8 cellular contexts compared by ENCODE assay signal in the genomic region with DNA sequence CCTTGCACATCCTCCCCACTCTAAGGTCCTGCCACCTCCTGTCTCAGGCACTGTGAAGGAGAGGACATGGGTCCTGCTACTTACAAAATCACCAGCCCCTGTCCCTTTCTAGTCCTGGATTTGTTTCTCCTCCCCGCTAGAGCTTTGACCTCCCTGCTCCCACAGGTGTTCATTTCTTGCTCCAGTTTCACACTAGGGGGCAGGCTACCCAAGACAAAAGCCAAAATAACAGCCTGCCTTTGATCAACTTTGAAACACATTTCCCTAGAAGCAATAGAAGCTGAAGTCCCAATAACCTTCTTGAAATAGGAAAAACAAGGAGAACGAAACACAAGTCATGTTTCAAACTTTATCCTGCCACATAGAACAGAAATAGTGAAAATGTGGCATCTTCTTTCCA.
DNase-seq lines count a peak whose midpoint lies in the region; ATAC-seq, FAIRE-seq and TF ChIP-seq lines count a peak whose summit lies in the region.

No MANE protein-coding gene starts in this region.

- peak; percentile 52 for TF ChIP-seq CTCF in CD4-positive, alpha-beta T cell (IDR thresholded peaks at IDR 0.05)
- TF ChIP-seq CTCF in GM12878 (IDR thresholded peaks at IDR 0.05 in 2 of 3, conservative IDR thresholded peaks at IDR 0.05 in 1 of 3; ENCODE audit: control insufficient read depth in 2 of 3, extremely low read depth in 1 of 3, insufficient read depth in 1 of 3, low read depth in 3 of 3, low read length in 3 of 3): peak; percentile 55 to 65 (median 57); a peak in 5 of 6 replicates

- in situ Hi-C loops in GM12878 (cut with MboI): no loop called here

- H3K27me3 ChIP-seq in CD4-positive, alpha-beta T cell (ENCODE audit: control insufficient read depth, insufficient read depth, low read length): no peaks in the 10 kb centered on the region
- no peaks in the 10 kb centered on the region for H3K27me3 ChIP-seq in GM12878 (replicated peaks in 1 of 2; ENCODE audit: control insufficient read depth in 2 of 2, insufficient read depth in 2 of 2, low read length in 1 of 2)

- POLR2A ChIA-PET in CD4-positive, alpha-beta T cell (lab: Charles Lee): no interaction called here
- POLR2A ChIA-PET in GM12878 (lab: Charles Lee): interaction anchor here (0.5 kb wide), 1 partner anchor 11 kb away, joined by 4 read pairs; no protein-coding TSS in a partner anchor

- H3K79me2 ChIP-seq in GM12878 (ENCODE audit: control insufficient read depth, insufficient read depth, low read length): no peaks in the 10 kb centered on the region

- DNase-seq in CD4-positive, alpha-beta T cell: peak in 5 of 10 experiments; percentile 2 to 13 (median 6)
- DNase-seq in GM19239 (ENCODE audit: insufficient read length, low spot score) (peak; percentile 4), NCI-H774 (lab: John Stamatoyannopoulos, UW) (peak; percentile 20), GM12878 (ENCODE audit: low read depth, low spot score) (no peak), left lobe of liver (ENCODE audit: low spot score) (peak; percentile 50), NCI-H187 (lab: John Stamatoyannopoulos, UW) (no peak), NCI-H345 treated with DMSO at 0.1 percent for 48 hours (lab: John Stamatoyannopoulos, UW; ENCODE audit: unreplicated experiment) (no peak)

- no peaks in the 10 kb centered on the region for H3K9me3 Mint-ChIP-seq in CD4-positive, alpha-beta T cell

- H3K4me3 Mint-ChIP-seq in CD4-positive, alpha-beta T cell: no peak overlapping the region

- SMC1A ChIA-PET in GM12878 (lab: Charles Lee; ENCODE audit: uncharacterized antibody, unreplicated experiment): interaction anchor here (0.6 to 5.1 kb wide), 11 partner anchors 10 to 555 kb away, joined by 3 to 63 read pairs (median 4); no protein-coding TSS in a partner anchor

- H3K27ac ChIP-seq in CD4-positive, alpha-beta T cell (ENCODE audit: low read depth, low read length): no peak overlapping the region
- H3K27ac ChIP-seq in GM12878 (ENCODE audit: control insufficient read depth, insufficient read depth): no peak overlapping the region

- intact Hi-C loops in CD4-positive, alpha-beta T cell (cut with DNase I, micrococcal nuclease): loop anchor here (2.0 to 10.0 kb wide), 4 partner anchors 100 to 287 kb away; no protein-coding TSS in a partner anchor
- intact Hi-C loops in GM12878 (cut with micrococcal nuclease; ENCODE audit: unreplicated experiment): loop anchor here (1.0 to 2.0 kb wide), 2 partner anchors 100 to 125 kb away; no protein-coding TSS in a partner anchor

- peak; percentile 74 for TF ChIP-seq RAD21 in GM12878 (IDR thresholded peaks at IDR 0.05; ENCODE audit: insufficient read depth, low read depth, low read length)

- TF ChIP-seq POLR2A in GM12878 (IDR thresholded peaks at IDR 0.05; ENCODE audit: low read depth, low read length): no peak

- ATAC-seq in CD4-positive, alpha-beta T cell (ENCODE audit: poor library complexity): no peak
- peak; percentile 91 for ATAC-seq in GM12878
- peak; percentile 93 for ATAC-seq in left lobe of liver
- ATAC-seq in GM21528 (IDR thresholded peaks at IDR 0.05; ENCODE audit: low FRiP score, unreplicated experiment): no peak

- no peaks in the 10 kb centered on the region for H3K4me1 Mint-ChIP-seq in CD4-positive, alpha-beta T cell (ENCODE audit: low read depth)

- no peak overlapping the region for H2AFZ ChIP-seq in GM12878 (ENCODE audit: control insufficient read depth, low read depth, low read length)

- no peaks in the 10 kb centered on the region for H3K4me1 ChIP-seq in GM12878 (ENCODE audit: control insufficient read depth, insufficient read depth, low read length)

- H3K36me3 ChIP-seq in GM12878 (ENCODE audit: control insufficient read depth in 2 of 2, insufficient read depth in 2 of 2, low read length in 1 of 2): no peaks in the 10 kb centered on the region

- H3K4me2 ChIP-seq in GM12878 (ENCODE audit: control insufficient read depth, insufficient read depth): no peak overlapping the region

- H3K27me3 Mint-ChIP-seq in CD4-positive, alpha-beta T cell: no peaks in the 10 kb centered on the region

- TF ChIP-seq EP300 in GM12878 (IDR thresholded peaks at IDR 0.05; ENCODE audit: borderline replicate concordance in 1 of 2, control insufficient read depth in 1 of 2, low read depth in 2 of 2, low read length in 2 of 2): no peak

- H3K9me3 ChIP-seq in CD4-positive, alpha-beta T cell (ENCODE audit: control insufficient read depth, low read length): no peaks in the 10 kb centered on the region
- H3K9me3 ChIP-seq in GM12878 (replicated peaks; ENCODE audit: control insufficient read depth, insufficient read depth, low read length): no peaks in the 10 kb centered on the region

- H3K4me3 ChIP-seq in GM12878: no peak overlapping the region

- no TSS peak for BruUV-seq in GM12878 (replicated peaks; lab: Mats Ljungman, UMichigan)

- no peak overlapping the region for H3K27ac Mint-ChIP-seq in CD4-positive, alpha-beta T cell

- H4K20me1 ChIP-seq in GM12878 (ENCODE audit: control insufficient read depth, insufficient read depth): no peaks in the 10 kb centered on the region

- RAD21 ChIA-PET in GM12878 (lab: Charles Lee; ENCODE audit: unreplicated experiment): interaction anchor here (1.0 to 4.9 kb wide), 4 partner anchors 80 to 125 kb away, joined by 3 to 50 read pairs (median 12); no protein-coding TSS in a partner anchor

- H3K9ac ChIP-seq in GM12878 (ENCODE audit: control insufficient read depth, insufficient read depth, low read length): no peak overlapping the region

- no peaks in the 10 kb centered on the region for H3K36me3 Mint-ChIP-seq in CD4-positive, alpha-beta T cell (ENCODE audit: low read depth)

- CTCF ChIA-PET in CD4-positive, alpha-beta T cell (lab: Charles Lee): interaction anchor here (2.1 kb wide), 1 partner anchor 101 kb away, joined by 6 read pairs; no protein-coding TSS in a partner anchor
- CTCF ChIA-PET in GM12878 (lab: Yijun Ruan, JAX): interaction anchor here (0.6 to 5.4 kb wide), 22 partner anchors 9 to 552 kb away, joined by 3 to 86 read pairs (median 4); no protein-coding TSS in a partner anchor

- WGBS in GM12878 (ENCODE audit: insufficient coverage, insufficient replicate concordance, low lambda C conversion rate, missing lambda C conversion rate): 2% methylated on average over 2 of the region's 2 CpGs

- FAIRE-seq in GM19239 (lab: Jason Lieb, UNC) (peak; percentile 33), GM12878 (lab: Jason Lieb, UNC) (peak; percentile 93)

TF ChIP-seq in GM12878, 131 proteins besides CTCF, POLR2A, EP300 and RAD21:
- TF ChIP-seq TCF7 (IDR thresholded peaks at IDR 0.05; ENCODE audit: borderline replicate concordance) (peak; percentile 50; the same call in 1 of the 2 replicates), SMC3 (IDR thresholded peaks at IDR 0.05; ENCODE audit: borderline replicate concordance, low read length) (peak; percentile 69; the same call in 1 of the 2 replicates), NR2F1 (conservative IDR thresholded peaks at IDR 0.05) (0 out of 2 replicates have a peak, but pooled peaks have one; percentile 24), MEF2A (IDR thresholded peaks at IDR 0.05; ENCODE audit: insufficient read depth, low read depth, low read length) (no peak)
TF ChIP-seq in GM12878: peak in this region for 3.

Comparison
In these comparisons a context has a peak if more than half of its experiments do, and no peak if none do; other contexts are left out.
1. ATAC-seq: peak in GM12878 (single experiment) and left lobe of liver (single experiment); none in CD4-positive, alpha-beta T cell (single experiment) and GM21528 (single experiment).
2. DNase-seq: peak in GM19239 (single experiment), NCI-H774 (single experiment) and left lobe of liver (single experiment); none in GM12878 (single experiment), NCI-H187 (0 of 2) and NCI-H345 treated with DMSO at 0.1 percent for 48 hours (single experiment).